In genomic region chr2:235669983-235670962, GRCh38 we compare ENCODE assay signal across 8 cellular contexts.
DNase-seq lines count a peak whose midpoint lies in the region; ATAC-seq and TF ChIP-seq lines count a peak whose summit lies in the region.

No MANE protein-coding gene starts in this region.

- intact Hi-C loops in CD14-positive monocyte (cut with micrococcal nuclease): no loop called here

- H3K4me3 Mint-ChIP-seq in endothelial cell (ENCODE audit: unreplicated experiment) (no peak overlapping the region), type B pancreatic cell (no peak overlapping the region), CD14-positive monocyte (no peak overlapping the region)

- H3K4me1 Mint-ChIP-seq in endothelial cell (ENCODE audit: unreplicated experiment): peaks cover 34% of the 10 kb centered on the region
- peaks cover 34% of the 10 kb centered on the region for H3K4me1 Mint-ChIP-seq in type B pancreatic cell (ENCODE audit: unreplicated experiment)
- no peaks in the 10 kb centered on the region for H3K4me1 Mint-ChIP-seq in CD14-positive monocyte

- peak; percentile 23 for DNase-seq in DMS153 (lab: John Stamatoyannopoulos, UW)
- DNase-seq in NCI-H345 (lab: John Stamatoyannopoulos, UW): peak; percentile 59
- peak; percentile 76 for DNase-seq in endothelial cell (ENCODE audit: low spot score)
- DNase-seq in medulla oblongata (ENCODE audit: extremely low spot score): peak; percentile 69
- peak; percentile 76 for DNase-seq in type B pancreatic cell (ENCODE audit: extremely low spot score, unreplicated experiment)
- DNase-seq in stimulated activated CD4-positive, alpha-beta T cell treated with anti-CD3 and anti-CD28 coated beads, Interleukin-4, amount 100 ng/mL, for 4 hours: no peak
- no peak for DNase-seq in CD14-positive monocyte (ENCODE audit: low spot score)

- no peaks in the 10 kb centered on the region for H3K9me3 Mint-ChIP-seq in endothelial cell (ENCODE audit: unreplicated experiment)
- H3K9me3 Mint-ChIP-seq in type B pancreatic cell: no peaks in the 10 kb centered on the region
- H3K9me3 Mint-ChIP-seq in CD14-positive monocyte: peaks cover 0 to 3% (median 0%) of the 10 kb centered on the region in 7 donors

- peaks cover 12% of the 10 kb centered on the region for H3K27me3 Mint-ChIP-seq in endothelial cell (ENCODE audit: unreplicated experiment)
- H3K27me3 Mint-ChIP-seq in type B pancreatic cell: peaks cover 20% of the 10 kb centered on the region
- peaks cover 53 to 72% (median 61%) of the 10 kb centered on the region in 3 donors for H3K27me3 Mint-ChIP-seq in CD14-positive monocyte (ENCODE audit: low read depth in 3 of 3)

- TF ChIP-seq CTCF in endothelial cell (IDR thresholded peaks at IDR 0.05; ENCODE audit: unreplicated experiment) (no peak), type B pancreatic cell (conservative IDR thresholded peaks at IDR 0.05) (peak; percentile 74), CD14-positive monocyte (IDR thresholded peaks at IDR 0.05) (no peak)

- no peak for ATAC-seq in HG03520 (IDR thresholded peaks at IDR 0.05; ENCODE audit: unreplicated experiment)

- H3K36me3 Mint-ChIP-seq in endothelial cell (ENCODE audit: low read depth, unreplicated experiment) (peaks cover 4% of the 10 kb centered on the region), type B pancreatic cell (no peaks in the 10 kb centered on the region), CD14-positive monocyte (peaks cover 0 to 2% of the 10 kb centered on the region in 2 donors)

- H3K27ac Mint-ChIP-seq in endothelial cell (ENCODE audit: unreplicated experiment): no peak overlapping the region
- H3K27ac Mint-ChIP-seq in type B pancreatic cell: no peak overlapping the region
- H3K27ac Mint-ChIP-seq in CD14-positive monocyte: no peak overlapping the region

Comparison
In these comparisons a context has a peak if more than half of its experiments do, and no peak if none do; other contexts are left out.
1. DNase-seq: peak in DMS153 (single experiment), NCI-H345 (single experiment), endothelial cell (single experiment), medulla oblongata (single experiment) and type B pancreatic cell (single experiment); none in stimulated activated CD4-positive, alpha-beta T cell treated with anti-CD3 and anti-CD28 coated beads, Interleukin-4, amount 100 ng/mL, for 4 hours (0 of 2) and CD14-positive monocyte (single experiment).